ENCODE assay signal across 19 cellular contexts in genomic region chr1:6157132-6157527, GRCh38. TPM values are rescaled to one million over a fixed set of nuclear protein-coding genes. Genes with fewer than 3 reads are reported as not detected.
DNase-seq lines count a peak whose midpoint lies in the region; ATAC-seq, FAIRE-seq and TF ChIP-seq lines count a peak whose summit lies in the region.
"Had no signal": no experiment of that assay in that cellular context is flagged by ENCODE, and none has a peak within 500 bp of the region (broad histone marks: within the 10 kb centered on the region; RNA-seq: fewer than 3 reads in every experiment).

No MANE protein-coding gene starts in this region.

- H4K20me1 ChIP-seq in mammary epithelial cell (ENCODE audit: insufficient read depth, low read length), result no peaks in the 10 kb centered on the region

- peak; percentile 48 for FAIRE-seq in H54 (lab: Jason Lieb, UNC)
- FAIRE-seq: small intestine had no signal

- H3K4me2 ChIP-seq in mammary epithelial cell (ENCODE audit: insufficient read depth, low read depth, low read length), result peak overlapping the region; percentile 61
- H3K4me2 ChIP-seq in parathyroid adenoma (ENCODE audit: low read length), result no peak overlapping the region

- no peak for TF ChIP-seq POLR2A in H54 (IDR thresholded peaks at IDR 0.05; ENCODE audit: low read depth, low read length)

- TF ChIP-seq CTCF in mammary epithelial cell (conservative IDR thresholded peaks at IDR 0.05 in 1 of 2, IDR thresholded peaks at IDR 0.05 in 1 of 2; ENCODE audit: extremely low read depth in 1 of 2, insufficient read depth in 1 of 2, low read depth in 1 of 2, low read length in 2 of 2) (no peak), parathyroid adenoma (IDR thresholded peaks at IDR 0.05) (no peak)

- intact Hi-C loops in mammary epithelial cell (cut with micrococcal nuclease), result loop anchor here (2.0 kb wide), 1 partner anchor 42 kb away; the partner anchor contains the start of gene RPL22

- H3K27ac ChIP-seq in mammary epithelial cell (ENCODE audit: insufficient read depth, low read depth, low read length) (peak overlapping the region; percentile 68), parathyroid adenoma (peak overlapping the region; percentile 67), caudate nucleus (ENCODE audit: low read depth, low read length) (no peak overlapping the region)
- H3K27ac ChIP-seq: upper lobe of left lung had no signal

- no peaks in the 10 kb centered on the region for H3K36me3 ChIP-seq in mammary epithelial cell (ENCODE audit: insufficient read depth, low read length)
- no peaks in the 10 kb centered on the region for H3K36me3 ChIP-seq in parathyroid adenoma (ENCODE audit: control insufficient read depth, insufficient read depth, low read length)
- H3K36me3 ChIP-seq: upper lobe of left lung had no signal

- 22% methylated on average over 2 of the region's 2 CpGs for WGBS in mammary epithelial cell (ENCODE audit: low coverage, missing lambda C conversion rate)

- H2AFZ ChIP-seq in mammary epithelial cell (ENCODE audit: low read depth, low read length), result peak overlapping the region; percentile 14
- H2AFZ ChIP-seq in parathyroid adenoma, result peak overlapping the region; percentile 25

- H3K4me1 ChIP-seq in mammary epithelial cell (ENCODE audit: insufficient read depth, low read length) (peaks cover 22% of the 10 kb centered on the region), parathyroid adenoma (peaks cover 15% of the 10 kb centered on the region)
- H3K4me1 ChIP-seq: upper lobe of left lung had no signal

- H3K9me3 ChIP-seq in mammary epithelial cell (replicated peaks; ENCODE audit: insufficient read depth, low read length) (no peaks in the 10 kb centered on the region), parathyroid adenoma (ENCODE audit: control insufficient read depth, low read length) (no peaks in the 10 kb centered on the region)
- H3K9me3 ChIP-seq: upper lobe of left lung had no signal

- BruUV-seq in mammary epithelial cell (replicated peaks; lab: Mats Ljungman, UMichigan), result no TSS peak

- dilution Hi-C loops in mammary epithelial cell (cut with HindIII; ENCODE audit: low sequenced_read_pairs), result loop anchor here (5.0 kb wide), 1 partner anchor 45 kb away; no protein-coding TSS in a partner anchor

- CTCF ChIA-PET in mammary epithelial cell (lab: Charles Lee; ENCODE audit: low non-redundant PET), result no interaction called here

- H3K4me3 ChIP-seq in mammary epithelial cell (replicated peaks in 1 of 3; ENCODE audit: insufficient read depth in 1 of 3, low read depth in 2 of 3, low read length in 3 of 3) (no peak overlapping the region), parathyroid adenoma (ENCODE audit: low read depth, low read length) (no peak overlapping the region)
- H3K4me3 ChIP-seq: upper lobe of left lung had no signal

- H3K9ac ChIP-seq in mammary epithelial cell (ENCODE audit: insufficient read depth, low read length) (peak overlapping the region; percentile 53), parathyroid adenoma (no peak overlapping the region)

- ATAC-seq in HG02610 (IDR thresholded peaks at IDR 0.05; ENCODE audit: unreplicated experiment), result no peak
- ATAC-seq: stimulated activated memory B cell treated with anti-CD40 and anti-IgM and Interleukin-4, amounts not matched to agents 10 μg/mL and 1 μg/mL and 100 μg/mL, for 72 hours had no signal

- H3K27me3 ChIP-seq in mammary epithelial cell (ENCODE audit: insufficient read depth, low read length), result no peaks in the 10 kb centered on the region
- H3K27me3 ChIP-seq in parathyroid adenoma (ENCODE audit: control insufficient read depth, insufficient read depth, low read length), result no peaks in the 10 kb centered on the region
- H3K27me3 ChIP-seq: upper lobe of left lung had no signal

- in situ Hi-C loops in mammary epithelial cell (cut with MboI; ENCODE audit: low sequenced_read_pairs in 2 of 2), result no loop called here

- H3K79me2 ChIP-seq in mammary epithelial cell (ENCODE audit: insufficient read depth, low read length) (no peaks in the 10 kb centered on the region), parathyroid adenoma (no peaks in the 10 kb centered on the region)

- peak; percentile 39 for DNase-seq in H54 (ENCODE audit: insufficient read length, low spot score)
- DNase-seq in NCI-H69 (lab: John Stamatoyannopoulos, UW), result peak; percentile 24
- DNase-seq in mammary epithelial cell, result peak; percentile 40
- DNase-seq in pons (ENCODE audit: low spot score), result no peak
- no peak for DNase-seq in caudate nucleus (lab: John Stamatoyannopoulos, UW)
- no peak for DNase-seq in stimulated activated CD4-positive, alpha-beta T cell treated with anti-CD3 and anti-CD28 coated beads, Interleukin-4, amount 100 ng/mL, for 4 hours
- DNase-seq: activated CD4-positive, alpha-beta T cell treated with anti-CD3 and anti-CD28 coated beads, Interleukin-2, amount 10 ng/mL, durations not matched to agents 7 days and 5 days; activated T-cell treated with anti-CD3 and anti-CD28 coated beads for 4 hours; CD4-positive, CD25-positive, alpha-beta regulatory T cell; central memory CD4-positive, alpha-beta T cell; DMS79 treated with DMSO at 0.1 percent for 48 hours; effector memory CD4-positive, alpha-beta T cell; left cardiac atrium; T1000 had no signal

RNA-seq across cellular contexts. Expression of gene CHD5, which starts 23.0 kb away (rescaled TPM):
- under 1 TPM; 0.49 to 0.83 TPM for total RNA-seq in mammary epithelial cell
- 0.09 TPM for polyA plus RNA-seq in mammary epithelial cell
- not detected for polyA minus RNA-seq in mammary epithelial cell
- total RNA-seq: CD4-positive, CD25-positive, alpha-beta regulatory T cell had no signal
- polyA plus RNA-seq: CD4-positive, CD25-positive, alpha-beta regulatory T cell had no signal

RNA-seq across cellular contexts. Expression of gene RPL22, which starts 42.3 kb away (rescaled TPM):
- total RNA-seq in mammary epithelial cell, result 100 to 1,000 TPM in 1 of 2 donors, 10 to 100 TPM in 1; 69.7 to 303 TPM
- polyA plus RNA-seq in mammary epithelial cell, result 166 TPM
- polyA minus RNA-seq in mammary epithelial cell, result 24.4 TPM

RNA-seq across cellular contexts. Expression of gene RNF207, which starts 48.8 kb away (rescaled TPM):
- 10 to 100 TPM; 25.7 to 26.5 TPM for total RNA-seq in mammary epithelial cell
- 5.9 TPM for polyA plus RNA-seq in mammary epithelial cell
- polyA minus RNA-seq in mammary epithelial cell, result 6.6 TPM

Comparison
In these comparisons a context has a peak if more than half of its experiments do, and no peak if none do; other contexts are left out.
1. DNase-seq: peak in H54 (single experiment), NCI-H69 (single experiment) and mammary epithelial cell (single experiment); none in pons (single experiment), caudate nucleus (0 of 61) and stimulated activated CD4-positive, alpha-beta T cell treated with anti-CD3 and anti-CD28 coated beads, Interleukin-4, amount 100 ng/mL, for 4 hours (0 of 2).